20 cellular contexts compared by ENCODE assay signal in the genomic region with DNA sequence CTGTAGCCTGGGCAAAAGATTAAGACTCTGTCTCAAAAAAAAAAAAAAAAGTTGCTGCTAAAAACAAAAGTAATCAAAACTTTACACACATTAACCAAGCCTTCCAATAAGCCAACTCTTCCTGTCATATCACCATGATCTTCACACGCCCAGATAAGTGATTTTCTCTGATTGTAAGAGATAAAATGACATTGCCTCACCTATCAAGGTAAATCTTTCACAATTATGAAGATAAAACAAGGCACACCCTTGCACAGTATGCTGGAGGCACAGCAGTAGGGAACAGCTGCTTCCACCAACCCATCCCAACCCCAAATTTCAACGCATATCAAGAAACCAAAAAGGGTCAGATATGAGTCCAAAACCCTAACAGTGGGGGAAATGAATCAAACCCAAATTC. TPM values are rescaled to one million over a fixed set of nuclear protein-coding genes. Genes with fewer than 3 reads are reported as not detected.
DNase-seq lines count a peak whose midpoint lies in the region; ATAC-seq and TF ChIP-seq lines count a peak whose summit lies in the region.
"Had no signal": no experiment of that assay in that cellular context is flagged by ENCODE, and none has a peak within 500 bp of the region (broad histone marks: within the 10 kb centered on the region; RNA-seq: fewer than 3 reads in every experiment).

No MANE protein-coding gene starts in this region.

- H3K27ac ChIP-seq in suprapubic skin, result peak overlapping the region; percentile 78
- H3K27ac ChIP-seq: body of pancreas, gastrocnemius medialis, testis had no signal

- H3K4me3 ChIP-seq in suprapubic skin, result no peak overlapping the region
- H3K4me3 ChIP-seq: body of pancreas, gastrocnemius medialis, testis had no signal

- TF ChIP-seq POLR2A in suprapubic skin (IDR thresholded peaks at IDR 0.05), result no peak

- peaks cover 5% of the 10 kb centered on the region for H3K9me3 Mint-ChIP-seq in activated naive CD4-positive, alpha-beta T cell treated with anti-CD3 and anti-CD28 coated beads, Interleukin-2, amount 50 U/mL, for 24 hours
- peaks cover 9% of the 10 kb centered on the region for H3K9me3 Mint-ChIP-seq in T-helper 2 cell treated with Interferon-gamma antibody and Interleukin-4, amounts not matched to agents 5 μg/mL and 100 μg/mL, for 36 hours

- ATAC-seq in GM18519 (IDR thresholded peaks at IDR 0.05; ENCODE audit: low FRiP score, unreplicated experiment), result no peak
- ATAC-seq: body of pancreas, esophagus mucosa, gastrocnemius medialis had no signal

- WGBS in suprapubic skin, result 66% methylated on average over 2 of the region's 2 CpGs

- peaks cover 59% of the 10 kb centered on the region for H3K4me1 Mint-ChIP-seq in activated naive CD4-positive, alpha-beta T cell treated with anti-CD3 and anti-CD28 coated beads, Interleukin-2, amount 50 U/mL, for 24 hours
- peaks cover 37% of the 10 kb centered on the region for H3K4me1 Mint-ChIP-seq in T-helper 2 cell treated with Interferon-gamma antibody and Interleukin-4, amounts not matched to agents 5 μg/mL and 100 μg/mL, for 36 hours (ENCODE audit: low read depth)

- H3K27ac Mint-ChIP-seq in activated naive CD4-positive, alpha-beta T cell treated with anti-CD3 and anti-CD28 coated beads, Interleukin-2, amount 50 U/mL, for 24 hours, result peak overlapping the region; percentile 91
- H3K27ac Mint-ChIP-seq in T-helper 2 cell treated with Interferon-gamma antibody and Interleukin-4, amounts not matched to agents 5 μg/mL and 100 μg/mL, for 36 hours, result peak overlapping the region; percentile 36
- H3K27ac Mint-ChIP-seq: IgD-negative memory B cell had no signal

- TF ChIP-seq EP300 in suprapubic skin (IDR thresholded peaks at IDR 0.05), result no peak

- H3K36me3 ChIP-seq in suprapubic skin, result no peaks in the 10 kb centered on the region
- H3K36me3 ChIP-seq: gastrocnemius medialis had no signal

- peaks cover 26% of the 10 kb centered on the region for H3K4me1 ChIP-seq in suprapubic skin
- H3K4me1 ChIP-seq: body of pancreas, gastrocnemius medialis had no signal

- no peaks in the 10 kb centered on the region for H3K27me3 ChIP-seq in suprapubic skin
- H3K27me3 ChIP-seq: body of pancreas, gastrocnemius medialis, testis had no signal

- H3K27me3 Mint-ChIP-seq in activated naive CD4-positive, alpha-beta T cell treated with anti-CD3 and anti-CD28 coated beads, Interleukin-2, amount 50 U/mL, for 24 hours, result no peaks in the 10 kb centered on the region
- H3K27me3 Mint-ChIP-seq in T-helper 2 cell treated with Interferon-gamma antibody and Interleukin-4, amounts not matched to agents 5 μg/mL and 100 μg/mL, for 36 hours (ENCODE audit: low read depth), result peaks cover 13% of the 10 kb centered on the region

- H3K36me3 Mint-ChIP-seq in activated naive CD4-positive, alpha-beta T cell treated with anti-CD3 and anti-CD28 coated beads, Interleukin-2, amount 50 U/mL, for 24 hours, result no peaks in the 10 kb centered on the region
- peaks cover 9% of the 10 kb centered on the region for H3K36me3 Mint-ChIP-seq in T-helper 2 cell treated with Interferon-gamma antibody and Interleukin-4, amounts not matched to agents 5 μg/mL and 100 μg/mL, for 36 hours (ENCODE audit: low read depth)

- no peaks in the 10 kb centered on the region for H3K9me3 ChIP-seq in suprapubic skin
- H3K9me3 ChIP-seq: body of pancreas, gastrocnemius medialis, testis had no signal

- TF ChIP-seq CTCF in suprapubic skin (IDR thresholded peaks at IDR 0.05), result no peak

- no peak for DNase-seq in activated naive CD4-positive, alpha-beta T cell treated with anti-CD3 and anti-CD28 coated beads, Interleukin-2, amount 50 U/mL, for 16 hours
- peak; percentile 27 for DNase-seq in T-helper 2 cell treated with Interferon-gamma antibody and Interleukin-4, amounts not matched to agents 5 μg/mL and 100 μg/mL, for 36 hours (ENCODE audit: low spot score)
- DNase-seq in central memory CD4-positive, alpha-beta T cell, result peak; percentile 37
- no peak for DNase-seq in suprapubic skin (ENCODE audit: low spot score in 2 of 2)
- no peak for DNase-seq in LoVo (ENCODE audit: low spot score)
- no peak for DNase-seq in NCI-H82 treated with DMSO at 0.1 percent for 48 hours (lab: John Stamatoyannopoulos, UW; ENCODE audit: unreplicated experiment)
- DNase-seq: body of pancreas; C1 segment of cervical spinal cord; DMS 273 treated with DMSO at 0.1 percent for 48 hours; effector CD8-positive, alpha-beta T cell; gastrocnemius medialis; MM.1S; NCI-H1694; NCI-H2171; NCI-H526 treated with DMSO at 0.1 percent for 48 hours; testis had no signal

- peak overlapping the region; percentile 60 for H3K4me3 Mint-ChIP-seq in activated naive CD4-positive, alpha-beta T cell treated with anti-CD3 and anti-CD28 coated beads, Interleukin-2, amount 50 U/mL, for 24 hours
- peak overlapping the region; percentile 59 for H3K4me3 Mint-ChIP-seq in T-helper 2 cell treated with Interferon-gamma antibody and Interleukin-4, amounts not matched to agents 5 μg/mL and 100 μg/mL, for 36 hours
- H3K4me3 Mint-ChIP-seq: IgD-negative memory B cell had no signal

RNA-seq across cellular contexts. Expression of gene TIAM1, which starts 8.8 kb away (rescaled TPM):
- total RNA-seq in suprapubic skin, result 100 to 1,000 TPM in 1 of 4 donors, 10 to 100 TPM in 3; 71.9 to 135 (median 87.9) TPM

Comparison
In these comparisons a context has a peak if more than half of its experiments do, and no peak if none do; other contexts are left out.
1. DNase-seq: peak in T-helper 2 cell treated with Interferon-gamma antibody and Interleukin-4, amounts not matched to agents 5 μg/mL and 100 μg/mL, for 36 hours (single experiment) and central memory CD4-positive, alpha-beta T cell (single experiment); none in activated naive CD4-positive, alpha-beta T cell treated with anti-CD3 and anti-CD28 coated beads, Interleukin-2, amount 50 U/mL, for 16 hours (single experiment), suprapubic skin (0 of 2), LoVo (single experiment) and NCI-H82 treated with DMSO at 0.1 percent for 48 hours (single experiment).